Comparison of ENCODE assay signal across 8 cellular contexts in the genomic region with DNA sequence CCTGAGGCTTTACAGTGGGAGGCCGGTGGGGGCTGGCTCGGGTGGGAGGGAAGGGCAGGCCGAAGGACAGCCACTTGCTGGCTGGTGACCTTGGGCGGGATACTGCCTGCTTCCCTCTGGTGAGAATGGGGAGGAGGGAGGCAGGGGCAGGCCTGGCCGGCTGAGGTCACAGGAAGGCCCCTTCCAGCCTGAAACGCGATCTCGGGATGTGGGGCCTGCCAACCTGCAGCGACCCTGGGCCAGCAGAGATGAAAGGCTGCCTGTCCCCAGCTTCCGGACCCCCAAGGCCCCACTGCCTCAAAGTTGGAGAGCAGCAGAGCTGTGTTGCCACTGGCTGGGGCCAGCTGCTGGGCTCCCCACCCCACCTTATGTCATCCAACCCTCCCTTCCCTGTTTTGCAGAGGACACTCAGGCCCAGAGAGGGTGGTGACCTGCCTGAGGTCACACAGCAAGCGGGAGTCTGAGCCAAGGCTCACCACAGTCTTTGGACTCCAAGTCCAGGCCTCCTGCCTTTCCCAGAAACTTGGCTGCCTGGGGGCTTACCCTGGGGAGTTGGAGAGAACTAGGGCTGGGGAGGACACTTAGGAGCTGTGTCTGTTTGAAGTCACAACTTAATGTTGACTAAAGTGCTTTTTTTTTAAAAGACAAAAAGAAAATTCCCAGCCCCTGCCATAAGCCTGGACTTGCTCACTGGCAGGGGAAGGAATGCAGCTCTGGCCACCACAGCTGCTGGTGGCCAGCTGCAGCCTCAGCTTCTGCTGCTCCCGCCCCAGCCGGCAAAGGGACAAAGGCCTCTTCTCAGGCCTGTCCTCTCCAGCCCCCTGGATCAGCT. TPM values are rescaled to one million over a fixed set of nuclear protein-coding genes. Genes with fewer than 3 reads are reported as not detected.
DNase-seq lines count a peak whose midpoint lies in the region; ATAC-seq and TF ChIP-seq lines count a peak whose summit lies in the region.

No MANE protein-coding gene starts in this region.

- DNase-seq in GM03348 (ENCODE audit: low spot score) (peak; percentile 81), hippocampal formation (lab: John Stamatoyannopoulos, UW) (peak; percentile 85 to 95), progenitor cell of endocrine pancreas (ENCODE audit: low spot score, unreplicated experiment) (no peak), NCI-H345 (lab: John Stamatoyannopoulos, UW) (no peak)
- no peak for DNase-seq in stimulated activated CD4-positive, alpha-beta T cell treated with anti-CD3 and anti-CD28 coated beads, Interleukin-2, amount 100 ng/mL, for 48 hours

- H3K27me3 Mint-ChIP-seq in brain, result peaks cover 4% of the 10 kb centered on the region
- H3K27me3 Mint-ChIP-seq in progenitor cell of endocrine pancreas, result no peaks in the 10 kb centered on the region

- H3K4me3 Mint-ChIP-seq in brain, result peak overlapping the region in 1 of 5 experiments; percentile 45
- no peak overlapping the region for H3K4me3 Mint-ChIP-seq in progenitor cell of endocrine pancreas (ENCODE audit: low read depth)

- H3K27ac Mint-ChIP-seq in brain, result peak overlapping the region; percentile 91 to 98 (median 97)
- H3K27ac Mint-ChIP-seq in progenitor cell of endocrine pancreas, result peak overlapping the region; percentile 74

- H3K9me3 Mint-ChIP-seq in brain, result peaks cover 0 to 5% (median 0%) of the 10 kb centered on the region in 5 experiments
- no peaks in the 10 kb centered on the region for H3K9me3 Mint-ChIP-seq in progenitor cell of endocrine pancreas (ENCODE audit: low read depth)

- H3K36me3 Mint-ChIP-seq in brain, result no peaks in the 10 kb centered on the region
- no peaks in the 10 kb centered on the region for H3K36me3 Mint-ChIP-seq in progenitor cell of endocrine pancreas (ENCODE audit: insufficient read depth)

- TF ChIP-seq CTCF in brain (conservative IDR thresholded peaks at IDR 0.05) (no peak), progenitor cell of endocrine pancreas (IDR thresholded peaks at IDR 0.05; ENCODE audit: unreplicated experiment) (no peak)

- ATAC-seq in GM21619 (IDR thresholded peaks at IDR 0.05; ENCODE audit: unreplicated experiment) (no peak), GM19328 (IDR thresholded peaks at IDR 0.05; ENCODE audit: unreplicated experiment) (no peak)

- H3K4me1 Mint-ChIP-seq in brain, result peaks cover 51% of the 10 kb centered on the region
- peaks cover 12% of the 10 kb centered on the region for H3K4me1 Mint-ChIP-seq in progenitor cell of endocrine pancreas (ENCODE audit: low read depth)

RNA-seq across cellular contexts. Expression of gene WASF2, which starts 14.8 kb away (rescaled TPM):
- 98.5 TPM for polyA plus RNA-seq in brain (ENCODE audit: insufficient read depth, low read depth, low replicate concordance)
- total RNA-seq in progenitor cell of endocrine pancreas, result 74.6 and 76.9 TPM in 2 replicates

Comparison
In these comparisons a context has a peak if more than half of its experiments do, and no peak if none do; other contexts are left out.
1. DNase-seq: peak in GM03348 (single experiment) and hippocampal formation (2 of 2); none in progenitor cell of endocrine pancreas (single experiment), stimulated activated CD4-positive, alpha-beta T cell treated with anti-CD3 and anti-CD28 coated beads, Interleukin-2, amount 100 ng/mL, for 48 hours (0 of 2) and NCI-H345 (single experiment).